ENCODE assay signal across 11 cellular contexts in the genomic region with DNA sequence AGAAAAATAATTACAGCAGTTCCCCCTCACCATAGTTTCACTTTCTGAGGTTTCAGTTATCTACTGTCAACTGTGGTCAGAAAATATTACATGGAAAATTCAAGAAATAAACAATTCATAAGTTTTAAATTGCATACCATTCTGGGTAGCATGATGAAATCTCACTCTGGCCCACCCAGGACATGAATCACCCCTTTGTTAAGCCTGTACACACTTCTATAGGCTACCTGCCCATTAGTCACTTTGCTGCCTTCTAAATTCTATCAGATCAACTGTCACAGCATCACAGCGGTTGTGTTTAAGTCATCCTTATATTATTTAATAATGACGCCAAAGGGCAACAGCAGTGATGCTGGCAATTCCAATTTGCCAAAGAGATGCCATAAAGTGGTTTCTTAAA.
DNase-seq lines count a peak whose midpoint lies in the region; ATAC-seq, FAIRE-seq and TF ChIP-seq lines count a peak whose summit lies in the region.
"Had no signal": no experiment of that assay in that cellular context is flagged by ENCODE, and none has a peak within 500 bp of the region (broad histone marks: within the 10 kb centered on the region; RNA-seq: fewer than 3 reads in every experiment).

No MANE protein-coding gene starts in this region.

- no peak overlapping the region for H3K9ac ChIP-seq in DND-41 (ENCODE audit: low read depth, low read length)

- DNase-seq in DND-41, result no peak
- peak; percentile 4 for DNase-seq in H54 (ENCODE audit: insufficient read length, low spot score)
- DNase-seq in SW480 (ENCODE audit: low spot score), result peak; percentile 43
- peak; percentile 30 for DNase-seq in fibroblast of gingiva (ENCODE audit: low read depth)
- no peak for DNase-seq in NCI-H2171 treated with DMSO at 0.1 percent for 48 hours (lab: John Stamatoyannopoulos, UW)
- DNase-seq in T-helper 9 cell, result no peak
- no peak for DNase-seq in iPS-NIHi7 (ENCODE audit: extremely low spot score)
- DNase-seq: central memory CD4-positive, alpha-beta T cell; NCI-H187 treated with DMSO at 0.1 percent for 48 hours had no signal

- ATAC-seq in DND-41 (ENCODE audit: insufficient read depth, low read depth), result peak; percentile 23; the same call in 1 of the 3 replicates
- no peak for ATAC-seq in HG02798 (IDR thresholded peaks at IDR 0.05; ENCODE audit: poor library complexity, unreplicated experiment)

- FAIRE-seq in H54 (lab: Jason Lieb, UNC), result peak; percentile 83
- FAIRE-seq: islet of Langerhans had no signal

- H3K4me2 ChIP-seq in DND-41 (ENCODE audit: insufficient read depth, low read length), result peak overlapping the region; percentile 41

- no peaks in the 10 kb centered on the region for H3K36me3 ChIP-seq in DND-41 (ENCODE audit: insufficient read depth, low read length)

- H3K27me3 ChIP-seq in DND-41 (ENCODE audit: insufficient read depth, low read length, poor library complexity), result no peaks in the 10 kb centered on the region

- TF ChIP-seq CTCF in DND-41 (IDR thresholded peaks at IDR 0.05; ENCODE audit: borderline replicate concordance, extremely low read depth, low read length, poor library complexity, severe bottlenecking), result no peak

- H3K27ac ChIP-seq in DND-41 (ENCODE audit: low read length), result peak overlapping the region; percentile 56

- no peak for TF ChIP-seq POLR2A in H54 (IDR thresholded peaks at IDR 0.05; ENCODE audit: low read depth, low read length)

- H4K20me1 ChIP-seq in DND-41 (ENCODE audit: insufficient read depth, low read length), result no peaks in the 10 kb centered on the region

- no peak overlapping the region for H2AFZ ChIP-seq in DND-41 (ENCODE audit: low read depth, low read length)

- no peaks in the 10 kb centered on the region for H3K79me2 ChIP-seq in DND-41 (ENCODE audit: insufficient read depth, low read length)

- H3K4me3 ChIP-seq in DND-41 (ENCODE audit: low read depth in 1 of 2, low read length in 2 of 2), result no peak overlapping the region

- H3K4me1 ChIP-seq in DND-41 (ENCODE audit: insufficient read depth, low read length), result peaks cover 36% of the 10 kb centered on the region

- H3K9me3 ChIP-seq in DND-41 (ENCODE audit: insufficient read depth, low read length, severe bottlenecking), result no peaks in the 10 kb centered on the region

Comparison
In these comparisons a context has a peak if more than half of its experiments do, and no peak if none do; other contexts are left out.
1. DNase-seq: peak in H54 (single experiment), SW480 (single experiment) and fibroblast of gingiva (single experiment); none in DND-41 (single experiment), NCI-H2171 treated with DMSO at 0.1 percent for 48 hours (single experiment), T-helper 9 cell (single experiment) and iPS-NIHi7 (single experiment).